19 cellular contexts compared by ENCODE assay signal in the genomic region with DNA sequence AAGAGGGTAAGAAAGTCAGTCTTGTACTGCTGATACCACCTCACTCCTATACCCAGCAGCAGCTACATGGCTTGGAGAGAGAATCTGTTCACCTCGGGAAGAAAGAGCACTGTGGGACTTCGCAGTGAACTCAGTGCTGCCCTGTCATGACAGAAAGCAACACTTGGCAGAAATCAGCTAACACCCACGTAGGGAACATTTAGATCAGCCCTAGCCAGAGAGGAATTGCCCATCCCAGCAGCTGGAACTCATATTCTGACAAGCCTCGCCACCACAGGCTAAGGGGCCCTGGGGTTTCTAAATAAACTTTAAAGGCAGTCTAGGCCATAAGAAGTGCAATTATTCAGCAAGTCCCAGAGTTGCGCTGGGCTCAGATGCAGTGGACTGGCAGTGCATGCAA.
DNase-seq lines count a peak whose midpoint lies in the region; ATAC-seq, FAIRE-seq and TF ChIP-seq lines count a peak whose summit lies in the region.
"Had no signal": no experiment of that assay in that cellular context is flagged by ENCODE, and none has a peak within 500 bp of the region (broad histone marks: within the 10 kb centered on the region; RNA-seq: fewer than 3 reads in every experiment).

No MANE protein-coding gene starts in this region.

- POLR2A ChIA-PET in H1 (lab: Charles Lee; ENCODE audit: partially characterized antibody) = no interaction called here

- WGBS in H1 (ENCODE audit: extremely low coverage in 1 of 2, insufficient coverage in 1 of 2, insufficient read length in 1 of 2, insufficient replicate concordance in 2 of 2, low coverage in 1 of 2, low lambda C conversion rate in 2 of 2, missing lambda C conversion rate in 1 of 2), 2 experiments = 90% methylated on average over 5 of the region's 5 CpGs; no CpG with 5 or more reads in 1 of the 2 experiments

- no peak overlapping the region for H3K56ac ChIP-seq in H1 (replicated peaks; ENCODE audit: insufficient read length, low read depth, low read length)

- H4K8ac ChIP-seq in H1 (ENCODE audit: extremely low read depth, insufficient read depth, low read length) = no peak overlapping the region

- H2AFZ ChIP-seq in H1 (ENCODE audit: low read length) = 0 out of 2 replicates have a peak overlapping the region, but pooled peaks have one; percentile 29
- H2AFZ ChIP-seq: GM23338 had no signal

- FAIRE-seq in H1 (lab: Jason Lieb, UNC) = no peak
- FAIRE-seq: A549, G401.6, GM12892 had no signal

- no peak overlapping the region for H3K27ac ChIP-seq in H1 (ENCODE audit: low read depth, low read length)
- no peak overlapping the region for H3K27ac ChIP-seq in lower lobe of right lung
- no peak overlapping the region for H3K27ac ChIP-seq in upper lobe of right lung
- H3K27ac ChIP-seq: A549, C4-2B had no signal

- H3K4me3 ChIP-seq in H1 (ENCODE audit: extremely low read depth in 1 of 4, insufficient read depth in 2 of 4, low read depth in 3 of 4, low read length in 4 of 4) (no peak overlapping the region), lower lobe of right lung (no peak overlapping the region), upper lobe of right lung (no peak overlapping the region)
- H3K4me3 ChIP-seq: A549, GM23338, HAP-1 had no signal

- TF ChIP-seq CTCF in H1 (IDR thresholded peaks at IDR 0.05; ENCODE audit: control extremely low read depth in 1 of 3, insufficient read depth in 1 of 3, low read depth in 1 of 3, low read length in 3 of 3) (no peak), lower lobe of right lung (IDR thresholded peaks at IDR 0.05) (no peak), upper lobe of right lung (IDR thresholded peaks at IDR 0.05) (no peak)

- H3K27me3 ChIP-seq in H1 (replicated peaks in 1 of 4; ENCODE audit: control insufficient read depth in 3 of 4, extremely low read depth in 1 of 4, insufficient read depth in 3 of 4, low read length in 3 of 4) (no peaks in the 10 kb centered on the region), lower lobe of right lung (ENCODE audit: low read depth) (no peaks in the 10 kb centered on the region), upper lobe of right lung (no peaks in the 10 kb centered on the region)
- H3K27me3 ChIP-seq: BE2C had no signal

- H3K4me1 ChIP-seq in H1 (replicated peaks in 1 of 4; ENCODE audit: control insufficient read depth in 3 of 4, insufficient read depth in 4 of 4, low read length in 3 of 4) = no peaks in the 10 kb centered on the region
- no peaks in the 10 kb centered on the region for H3K4me1 ChIP-seq in lower lobe of right lung
- no peaks in the 10 kb centered on the region for H3K4me1 ChIP-seq in upper lobe of right lung
- H3K4me1 ChIP-seq: A549, BE2C had no signal

- H3K36me3 ChIP-seq in H1 (ENCODE audit: control insufficient read depth in 2 of 4, insufficient read depth in 4 of 4, low read length in 3 of 4) = no peaks in the 10 kb centered on the region
- H3K36me3 ChIP-seq in lower lobe of right lung = no peaks in the 10 kb centered on the region
- H3K36me3 ChIP-seq in upper lobe of right lung = no peaks in the 10 kb centered on the region
- H3K36me3 ChIP-seq: BE2C, HAP-1 had no signal

- no peak for TF ChIP-seq POLR2A in H1 (IDR thresholded peaks at IDR 0.05; ENCODE audit: control extremely low read depth in 1 of 2, low read depth in 2 of 2, low read length in 2 of 2)

- CTCF ChIA-PET in H1 (lab: Charles Lee; ENCODE audit: partially characterized antibody) = no interaction called here

- DNase-seq in astrocyte of the hippocampus (ENCODE audit: low read depth, low spot score) (peak; percentile 3), H1 (ENCODE audit: low read depth in 1 of 2, low spot score in 2 of 2) (no peak), lower lobe of right lung (peak; percentile 20), upper lobe of right lung (no peak), GF-D8 (lab: John Stamatoyannopoulos, UW) (no peak)
- DNase-seq: BE2C; CD4-positive, alpha-beta memory T cell; DMS79 treated with DMSO at 0.1 percent for 48 hours; EL; HFFc6; KG1 had no signal

- TF ChIP-seq RAD21 in H1 (IDR thresholded peaks at IDR 0.05 in 1 of 2, conservative IDR thresholded peaks at IDR 0.05 in 1 of 2; ENCODE audit: low read depth in 2 of 2, low read length in 2 of 2) = no peak

- no peak overlapping the region for H2BK15ac ChIP-seq in H1 (ENCODE audit: low read length)

- peak in 1 of 2 donors; percentile 58 for ATAC-seq in lower lobe of right lung
- ATAC-seq in upper lobe of right lung = peak; percentile 41
- no peak for ATAC-seq in GM18870 (IDR thresholded peaks at IDR 0.05; ENCODE audit: unreplicated experiment)
- no peak for ATAC-seq in HG02759 (IDR thresholded peaks at IDR 0.05; ENCODE audit: unreplicated experiment)
- ATAC-seq: A549, GM23338 had no signal

- no peak overlapping the region for H2BK120ac ChIP-seq in H1 (replicated peaks; ENCODE audit: low read depth, low read length)

- H3K23me2 ChIP-seq in H1 (ENCODE audit: low read depth, low read length) = no peaks in the 10 kb centered on the region

- no peaks in the 10 kb centered on the region for H3K79me2 ChIP-seq in H1 (ENCODE audit: control insufficient read depth in 1 of 2, insufficient read depth in 2 of 2, low read length in 2 of 2)

- no peak overlapping the region for H3K14ac ChIP-seq in H1 (ENCODE audit: insufficient read length)

- H3K79me1 ChIP-seq in H1 (ENCODE audit: low read depth, low read length) = no peaks in the 10 kb centered on the region

- H2BK12ac ChIP-seq in H1 (ENCODE audit: low read depth, low read length) = no peak overlapping the region

- H2BK20ac ChIP-seq in H1 (ENCODE audit: low read length) = no peak overlapping the region

- H3K9me3 ChIP-seq in H1 (ENCODE audit: insufficient read depth in 2 of 2, low read depth in 1 of 2, low read length in 1 of 2) (no peaks in the 10 kb centered on the region), lower lobe of right lung (no peaks in the 10 kb centered on the region), upper lobe of right lung (no peaks in the 10 kb centered on the region)
- H3K9me3 ChIP-seq: A549, BE2C, HAP-1 had no signal

- no peak for TF ChIP-seq EP300 in H1 (IDR thresholded peaks at IDR 0.05; ENCODE audit: borderline replicate concordance in 1 of 2, low read depth in 2 of 2, low read length in 2 of 2)

- H4K5ac ChIP-seq in H1 (ENCODE audit: insufficient read length, low read depth, low read length) = no peak overlapping the region

- H3K18ac ChIP-seq in H1 (ENCODE audit: extremely low read depth, low read length) = no peak overlapping the region

- H4K91ac ChIP-seq in H1 (replicated peaks; ENCODE audit: insufficient read length, low read length) = no peak overlapping the region

- H2BK5ac ChIP-seq in H1 (ENCODE audit: low read depth, low read length) = no peak overlapping the region

- no peaks in the 10 kb centered on the region for H4K20me1 ChIP-seq in H1 (replicated peaks in 1 of 2; ENCODE audit: control insufficient read depth in 1 of 2, insufficient read depth in 2 of 2, low read length in 2 of 2)

- H3K23ac ChIP-seq in H1 (ENCODE audit: insufficient read length) = no peak overlapping the region

- no peak overlapping the region for H2AK5ac ChIP-seq in H1 (ENCODE audit: low read depth, low read length)

- H3K9ac ChIP-seq in H1 (replicated peaks in 1 of 4; ENCODE audit: extremely low read depth in 1 of 4, low read depth in 3 of 4, low read length in 3 of 4) = no peak overlapping the region

- intact Hi-C loops in lower lobe of right lung (cut with DNase I) (no loop called here), upper lobe of right lung (cut with DNase I) (no loop called here)

- H3K4me2 ChIP-seq in H1 (ENCODE audit: insufficient read depth in 1 of 2, low read depth in 2 of 2, low read length in 2 of 2) = no peak overlapping the region
- H3K4me2 ChIP-seq: A549, GM23338 had no signal

- H3K4ac ChIP-seq in H1 (replicated peaks; ENCODE audit: insufficient read length, low read depth, low read length) = no peak overlapping the region

TF ChIP-seq in H1, 55 proteins besides CTCF, POLR2A, EP300 and RAD21:
- TF ChIP-seq SRF (IDR thresholded peaks at IDR 0.05; ENCODE audit: low read depth, low read length) (no peak), JUN (IDR thresholded peaks at IDR 0.05; ENCODE audit: low read depth, low read length) (no peak), TAF1 (IDR thresholded peaks at IDR 0.05; ENCODE audit: low read depth, low read length) (no peak), CHD1 (IDR thresholded peaks at IDR 0.05; ENCODE audit: low read depth, low read length) (no peak), SP2 (IDR thresholded peaks at IDR 0.05; ENCODE audit: low read length) (no peak), BRCA1 (IDR thresholded peaks at IDR 0.05; ENCODE audit: low read depth, low read length) (no peak), NANOG (IDR thresholded peaks at IDR 0.05; ENCODE audit: insufficient read depth, low read depth, low read length, poor library complexity, severe bottlenecking) (no peak), CBX8 (IDR thresholded peaks at IDR 0.05; ENCODE audit: borderline replicate concordance, low read depth, low read length) (no peak), SAP30 (IDR thresholded peaks at IDR 0.05; ENCODE audit: insufficient read depth, insufficient replicate concordance, low read length) (no peak), BACH1 (IDR thresholded peaks at IDR 0.05; ENCODE audit: low read length) (no peak), KDM1A (IDR thresholded peaks at IDR 0.05; ENCODE audit: borderline replicate concordance, low read length) (no peak), KDM5A (IDR thresholded peaks at IDR 0.05; ENCODE audit: low read length) (no peak), SUZ12 (IDR thresholded peaks at IDR 0.05; ENCODE audit: low read length) (no peak)
- TF ChIP-seq, protein P1, sequence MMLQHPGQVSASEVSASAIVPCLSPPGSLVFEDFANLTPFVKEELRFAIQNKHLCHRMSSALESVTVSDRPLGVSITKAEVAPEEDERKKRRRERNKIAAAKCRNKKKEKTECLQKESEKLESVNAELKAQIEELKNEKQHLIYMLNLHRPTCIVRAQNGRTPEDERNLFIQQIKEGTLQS (IDR thresholded peaks at IDR 0.05; ENCODE audit: insufficient read depth, low read depth, low read length) = no peak

Comparison
In these comparisons a context has a peak if more than half of its experiments do, and no peak if none do; other contexts are left out.
1. DNase-seq: peak in astrocyte of the hippocampus (single experiment) and lower lobe of right lung (single experiment); none in H1 (0 of 2), upper lobe of right lung (single experiment) and GF-D8 (single experiment).